In the genomic region with DNA sequence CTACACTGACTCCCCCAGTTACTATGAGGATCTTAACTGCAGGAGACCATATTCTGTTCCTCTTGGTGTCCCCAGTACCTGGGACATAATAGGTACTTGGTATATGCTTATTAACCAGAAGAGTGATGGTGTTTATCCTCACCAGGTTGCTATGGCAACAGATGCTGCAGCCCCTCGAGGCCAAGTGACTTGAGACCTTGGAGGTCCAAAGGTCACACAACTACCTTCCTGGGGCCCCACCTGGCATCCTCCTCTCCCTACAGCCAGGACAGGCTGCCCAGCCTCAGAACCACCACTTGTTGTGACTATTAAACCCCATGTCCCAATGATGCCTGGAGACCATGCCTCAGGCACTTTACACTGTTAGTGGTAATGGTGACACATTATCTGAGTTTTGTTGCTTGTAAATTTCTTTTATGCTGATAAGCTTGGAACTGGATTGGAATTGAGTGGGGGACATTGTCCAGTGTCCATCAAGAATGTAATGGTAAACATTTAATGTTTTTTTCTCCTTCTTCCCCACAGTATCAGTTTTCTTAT, we compare ENCODE assay signal across 17 cellular contexts.
DNase-seq lines count a peak whose midpoint lies in the region; ATAC-seq, FAIRE-seq and TF ChIP-seq lines count a peak whose summit lies in the region.
"Had no signal": no experiment of that assay in that cellular context is flagged by ENCODE, and none has a peak within 500 bp of the region (broad histone marks: within the 10 kb centered on the region; RNA-seq: fewer than 3 reads in every experiment).

No MANE protein-coding gene starts in this region.

- TF ChIP-seq CTCF in HepG2 (CRISPR knock-in tag; IDR thresholded peaks at IDR 0.05) (no peak), right lobe of liver (IDR thresholded peaks at IDR 0.05) (no peak), PC-3 (conservative IDR thresholded peaks at IDR 0.05; ENCODE audit: low read depth, low read length) (no peak), glutamatergic neuron (IDR thresholded peaks at IDR 0.05; ENCODE audit: partially characterized antibody, unreplicated experiment) (no peak), type B pancreatic cell (conservative IDR thresholded peaks at IDR 0.05) (no peak)

- intact Hi-C loops in HepG2 (cut with micrococcal nuclease; ENCODE audit: unreplicated experiment) = no loop called here
- intact Hi-C loops in right lobe of liver (cut with DNase I) = no loop called here
- intact Hi-C loops in PC-3 (cut with micrococcal nuclease) = no loop called here

- H3K36me3 ChIP-seq in HepG2 (replicated peaks in 1 of 2; ENCODE audit: control insufficient read depth in 1 of 2, insufficient read depth in 2 of 2, low read length in 2 of 2) (peaks cover 1 to 20% of the 10 kb centered on the region in 2 experiments; a peak in 2 of 5 replicates), right lobe of liver (no peaks in the 10 kb centered on the region), PC-3 (ENCODE audit: low read depth, low read length) (no peaks in the 10 kb centered on the region)
- H3K36me3 ChIP-seq: neutrophil, right atrium auricular region had no signal

- H3K79me2 ChIP-seq in HepG2 (ENCODE audit: insufficient read depth, low read length) (no peaks in the 10 kb centered on the region), PC-3 (ENCODE audit: low read length) (no peaks in the 10 kb centered on the region)

- CTCF ChIA-PET in HepG2 (lab: Yijun Ruan, JAX; ENCODE audit: low intra/inter-chr PET ratio, low total read pairs) = no interaction called here
- CTCF ChIA-PET in PC-3 (lab: Charles Lee) = no interaction called here

- no peak for TF ChIP-seq POLR2A in HepG2 (IDR thresholded peaks at IDR 0.05; ENCODE audit: insufficient read depth in 1 of 2, low read depth in 2 of 2, low read length in 2 of 2)
- no peak for TF ChIP-seq POLR2A in right lobe of liver (IDR thresholded peaks at IDR 0.05)

- H3K9me3 ChIP-seq in HepG2 (ENCODE audit: low read length) (no peaks in the 10 kb centered on the region), right lobe of liver (no peaks in the 10 kb centered on the region), PC-3 (ENCODE audit: low read length) (no peaks in the 10 kb centered on the region)
- H3K9me3 ChIP-seq: neutrophil, right atrium auricular region had no signal

- POLR2A ChIA-PET in HepG2 (lab: Yijun Ruan, JAX) = no interaction called here
- POLR2A ChIA-PET in PC-3 (lab: Charles Lee; ENCODE audit: unreplicated experiment) = no interaction called here

- no peaks in the 10 kb centered on the region for H3K36me3 Mint-ChIP-seq in glutamatergic neuron (ENCODE audit: unreplicated experiment)
- peaks cover 6% of the 10 kb centered on the region for H3K36me3 Mint-ChIP-seq in type B pancreatic cell

- H3K4me1 ChIP-seq in HepG2 (ENCODE audit: insufficient read depth, low read length) (peaks cover 73% of the 10 kb centered on the region), right lobe of liver (no peaks in the 10 kb centered on the region), PC-3 (ENCODE audit: insufficient read depth, low read length) (peaks cover 17% of the 10 kb centered on the region)

- peaks cover 12% of the 10 kb centered on the region for H3K27me3 Mint-ChIP-seq in glutamatergic neuron (ENCODE audit: unreplicated experiment)
- H3K27me3 Mint-ChIP-seq in type B pancreatic cell = peaks cover 3% of the 10 kb centered on the region
- H3K27me3 Mint-ChIP-seq: CD8-positive, alpha-beta memory T cell; T-cell had no signal

- H3F3A ChIP-seq in PC-3 (ENCODE audit: low read length, unreplicated experiment) = no peaks in the 10 kb centered on the region

- FAIRE-seq in HepG2 (lab: Jason Lieb, UNC) = no peak

- in situ Hi-C loops in HepG2 (cut with HindIII; ENCODE audit: extremely low pct_ligation_motif_present, low pct_unique_long_range_greater_than_20kb) = no loop called here

- H3K4me3 ChIP-seq in HepG2 (replicated peaks in 1 of 3; ENCODE audit: insufficient read depth in 1 of 3, low read depth in 2 of 3, low read length in 3 of 3) (no peak overlapping the region), right lobe of liver (no peak overlapping the region), PC-3 (ENCODE audit: low read length) (no peak overlapping the region)
- H3K4me3 ChIP-seq: right atrium auricular region had no signal

- H3K27ac Mint-ChIP-seq in glutamatergic neuron (ENCODE audit: unreplicated experiment) = peak overlapping the region; percentile 93
- peak overlapping the region; percentile 51 for H3K27ac Mint-ChIP-seq in type B pancreatic cell

- H3K9me2 ChIP-seq in PC-3 (replicated peaks; ENCODE audit: low read length) = no peaks in the 10 kb centered on the region

- TF ChIP-seq EP300 in HepG2 (IDR thresholded peaks at IDR 0.05; ENCODE audit: low read depth in 2 of 2, low read length in 2 of 2) (no peak), HepG2 (CRISPR knock-in tag; IDR thresholded peaks at IDR 0.05; ENCODE audit: borderline replicate concordance) (no peak)

- H3K4me2 ChIP-seq in HepG2 (ENCODE audit: low read depth, low read length) = no peak overlapping the region
- no peak overlapping the region for H3K4me2 ChIP-seq in PC-3 (ENCODE audit: low read length)

- H2AFZ ChIP-seq in HepG2 (ENCODE audit: low read length) (no peak overlapping the region), PC-3 (ENCODE audit: low read length) (no peak overlapping the region)

- H3K4me1 Mint-ChIP-seq in glutamatergic neuron (ENCODE audit: low read depth, unreplicated experiment) (peaks cover 78% of the 10 kb centered on the region), type B pancreatic cell (ENCODE audit: unreplicated experiment) (peaks cover 83% of the 10 kb centered on the region)

- no TSS peak for BruUV-seq in HepG2 (replicated peaks; lab: Mats Ljungman, UMichigan)
- BruUV-seq in PC-3 (replicated peaks; lab: Mats Ljungman, UMichigan) = no TSS peak

- no peaks in the 10 kb centered on the region for H3K27me3 ChIP-seq in HepG2 (ENCODE audit: control insufficient read depth in 1 of 2, insufficient read depth in 2 of 2, low read length in 2 of 2)
- H3K27me3 ChIP-seq in right lobe of liver = no peaks in the 10 kb centered on the region
- H3K27me3 ChIP-seq in PC-3 (ENCODE audit: low read length) = no peaks in the 10 kb centered on the region
- H3K27me3 ChIP-seq: right atrium auricular region had no signal

- ATAC-seq in HepG2 (no peak), right lobe of liver (no peak), PC-3 (no peak), HG03571 (IDR thresholded peaks at IDR 0.05; ENCODE audit: unreplicated experiment) (no peak), HG03108 (IDR thresholded peaks at IDR 0.05; ENCODE audit: unreplicated experiment) (no peak)
- ATAC-seq: T-cell had no signal

- H3K27ac ChIP-seq in HepG2 (ENCODE audit: extremely low read length, insufficient read depth, low read length) (no peak overlapping the region), right lobe of liver (no peak overlapping the region), PC-3 (ENCODE audit: low read length) (no peak overlapping the region)
- H3K27ac ChIP-seq: neutrophil had no signal

- H3K4me3 Mint-ChIP-seq in glutamatergic neuron (ENCODE audit: unreplicated experiment) (peak overlapping the region; percentile 59), type B pancreatic cell (peak overlapping the region; percentile 28)
- H3K4me3 Mint-ChIP-seq: T-cell had no signal

- TF ChIP-seq RAD21 in HepG2 (CRISPR knock-in tag; IDR thresholded peaks at IDR 0.05) = no peak

- 33% methylated on average over 1 of the region's 1 CpG for WGBS in HepG2 (ENCODE audit: low lambda C conversion rate)
- WGBS in right lobe of liver (ENCODE audit: insufficient coverage, low coverage, low lambda C conversion rate, missing lambda C conversion rate) = 75% methylated on average over 1 of the region's 1 CpG

- DNase-seq in HepG2 (ENCODE audit: low spot score) (no peak), right lobe of liver (no peak), PC-3 (peak; percentile 28), glutamatergic neuron (no peak), type B pancreatic cell (ENCODE audit: extremely low spot score, unreplicated experiment) (no peak)
- DNase-seq in activated CD8-positive, alpha-beta memory T cell treated with anti-CD3 and anti-CD28 coated beads, Interleukin-2, amount 50 U/mL, for 4 hours = no peak
- DNase-seq: activated naive CD4-positive, alpha-beta T cell treated with Interleukin-2 at 50 U/mL for 16 hours; CD8-positive, alpha-beta memory T cell; cerebellar nuclear complex; effector memory CD4-positive, alpha-beta T cell; NCI-H187; NCI-H446 treated with DMSO at 0.1 percent for 48 hours; T-cell had no signal

- H3K9me3 Mint-ChIP-seq in glutamatergic neuron (ENCODE audit: unreplicated experiment) = peaks cover 21% of the 10 kb centered on the region
- no peaks in the 10 kb centered on the region for H3K9me3 Mint-ChIP-seq in type B pancreatic cell
- H3K9me3 Mint-ChIP-seq: CD8-positive, alpha-beta memory T cell; T-cell had no signal

- H3K9ac ChIP-seq in HepG2 (ENCODE audit: insufficient read depth, low read depth, low read length) (no peak overlapping the region), PC-3 (ENCODE audit: low read length) (no peak overlapping the region)

- H4K20me1 ChIP-seq in HepG2 (ENCODE audit: insufficient read depth, low read length) (no peaks in the 10 kb centered on the region), PC-3 (ENCODE audit: low read length) (no peaks in the 10 kb centered on the region)

TF ChIP-seq in HepG2, 621 proteins besides CTCF, POLR2A, EP300 and RAD21 (continues in another document):
- TF ChIP-seq ZNF576 (CRISPR knock-in tag; IDR thresholded peaks at IDR 0.05) (no peak), NKX3-1 (CRISPR knock-in tag; IDR thresholded peaks at IDR 0.05) (no peak), MLLT10 (CRISPR knock-in tag; IDR thresholded peaks at IDR 0.05) (no peak), HNF4G (IDR thresholded peaks at IDR 0.05; ENCODE audit: borderline replicate concordance, low read depth, low read length) (no peak), HNF4G (CRISPR knock-in tag; IDR thresholded peaks at IDR 0.05; ENCODE audit: borderline replicate concordance, low read depth) (no peak), PHB2 (IDR thresholded peaks at IDR 0.05; ENCODE audit: partially characterized antibody) (no peak), HNF4A (CRISPR knock-in tag; IDR thresholded peaks at IDR 0.05) (peak; percentile 39; the same call in 1 of the 2 replicates), RFX1 (IDR thresholded peaks at IDR 0.05) (peak; percentile 72), NR1H2 (CRISPR knock-in tag; IDR thresholded peaks at IDR 0.05; ENCODE audit: borderline replicate concordance, low read depth) (no peak), RFX3 (CRISPR knock-in tag; IDR thresholded peaks at IDR 0.05) (peak; percentile 72)
- TF ChIP-seq, protein P1, sequence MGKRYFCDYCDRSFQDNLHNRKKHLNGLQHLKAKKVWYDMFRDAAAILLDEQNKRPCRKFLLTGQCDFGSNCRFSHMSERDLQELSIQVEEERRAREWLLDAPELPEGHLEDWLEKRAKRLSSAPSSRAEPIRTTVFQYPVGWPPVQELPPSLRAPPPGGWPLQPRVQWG (CRISPR knock-in tag; IDR thresholded peaks at IDR 0.05; ENCODE audit: borderline replicate concordance, low read depth) = no peak
